In the genomic region with DNA sequence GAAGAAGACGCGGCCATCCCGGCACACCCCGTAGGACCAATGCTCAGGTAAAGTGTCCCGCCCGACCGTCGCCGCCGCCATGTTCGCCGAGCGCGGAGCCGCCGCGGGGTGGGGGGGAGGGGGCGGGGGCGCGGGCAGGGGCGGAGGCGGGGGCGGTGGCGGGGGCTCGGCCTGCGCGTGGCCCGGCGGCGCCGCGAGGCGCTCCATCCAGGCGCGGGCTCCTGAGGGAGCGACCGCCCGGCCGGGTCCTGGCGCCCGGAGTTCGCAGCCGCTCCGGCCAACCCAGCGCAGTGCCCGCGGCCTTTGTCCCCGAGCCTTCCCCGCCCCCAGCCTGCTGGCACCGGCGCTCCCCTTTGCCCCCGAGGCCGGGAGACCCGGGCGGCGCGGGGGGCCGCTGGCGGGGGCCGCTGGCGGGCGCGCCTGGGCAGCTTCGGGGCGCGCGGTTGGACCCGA, we compare ENCODE assay signal across 1 cellular context.
TF ChIP-seq lines count a peak whose summit lies in the region.

A gene with protein sequence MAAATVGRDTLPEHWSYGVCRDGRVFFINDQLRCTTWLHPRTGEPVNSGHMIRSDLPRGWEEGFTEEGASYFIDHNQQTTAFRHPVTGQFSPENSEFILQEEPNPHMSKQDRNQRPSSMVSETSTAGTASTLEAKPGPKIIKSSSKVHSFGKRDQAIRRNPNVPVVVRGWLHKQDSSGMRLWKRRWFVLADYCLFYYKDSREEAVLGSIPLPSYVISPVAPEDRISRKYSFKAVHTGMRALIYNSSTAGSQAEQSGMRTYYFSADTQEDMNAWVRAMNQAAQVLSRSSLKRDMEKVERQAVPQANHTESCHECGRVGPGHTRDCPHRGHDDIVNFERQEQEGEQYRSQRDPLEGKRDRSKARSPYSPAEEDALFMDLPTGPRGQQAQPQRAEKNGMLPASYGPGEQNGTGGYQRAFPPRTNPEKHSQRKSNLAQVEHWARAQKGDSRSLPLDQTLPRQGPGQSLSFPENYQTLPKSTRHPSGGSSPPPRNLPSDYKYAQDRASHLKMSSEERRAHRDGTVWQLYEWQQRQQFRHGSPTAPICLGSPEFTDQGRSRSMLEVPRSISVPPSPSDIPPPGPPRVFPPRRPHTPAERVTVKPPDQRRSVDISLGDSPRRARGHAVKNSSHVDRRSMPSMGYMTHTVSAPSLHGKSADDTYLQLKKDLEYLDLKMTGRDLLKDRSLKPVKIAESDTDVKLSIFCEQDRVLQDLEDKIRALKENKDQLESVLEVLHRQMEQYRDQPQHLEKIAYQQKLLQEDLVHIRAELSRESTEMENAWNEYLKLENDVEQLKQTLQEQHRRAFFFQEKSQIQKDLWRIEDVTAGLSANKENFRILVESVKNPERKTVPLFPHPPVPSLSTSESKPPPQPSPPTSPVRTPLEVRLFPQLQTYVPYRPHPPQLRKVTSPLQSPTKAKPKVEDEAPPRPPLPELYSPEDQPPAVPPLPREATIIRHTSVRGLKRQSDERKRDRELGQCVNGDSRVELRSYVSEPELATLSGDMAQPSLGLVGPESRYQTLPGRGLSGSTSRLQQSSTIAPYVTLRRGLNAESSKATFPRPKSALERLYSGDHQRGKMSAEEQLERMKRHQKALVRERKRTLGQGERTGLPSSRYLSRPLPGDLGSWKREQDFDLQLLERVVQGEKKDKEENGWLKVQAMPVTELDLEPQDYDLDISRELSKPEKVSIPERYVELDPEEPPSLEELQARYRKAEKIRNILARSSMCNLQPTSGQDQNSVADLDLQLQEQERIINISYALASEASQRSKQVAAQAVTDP (minus strand): TSS at position 94 of the 453 bp plus-strand sequence. CDS start 13 bp downstream, at position 81.

TF ChIP-seq in K562, 482 proteins besides CTCF, POLR2A, EP300 and RAD21:
- TF ChIP-seq, protein P1, sequence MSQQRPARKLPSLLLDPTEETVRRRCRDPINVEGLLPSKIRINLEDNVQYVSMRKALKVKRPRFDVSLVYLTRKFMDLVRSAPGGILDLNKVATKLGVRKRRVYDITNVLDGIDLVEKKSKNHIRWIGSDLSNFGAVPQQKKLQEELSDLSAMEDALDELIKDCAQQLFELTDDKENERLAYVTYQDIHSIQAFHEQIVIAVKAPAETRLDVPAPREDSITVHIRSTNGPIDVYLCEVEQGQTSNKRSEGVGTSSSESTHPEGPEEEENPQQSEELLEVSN (IDR thresholded peaks at IDR 0.05; ENCODE audit: borderline replicate concordance in 1 of 2, extremely low read depth in 1 of 2, insufficient read depth in 1 of 2, insufficient read length in 1 of 2, low read depth in 1 of 2, low read length in 1 of 2, poor library complexity in 1 of 2, severe bottlenecking in 1 of 2): peak in 1 of 2 experiments; percentile 25
- no peak for TF ChIP-seq SRSF3 (IDR thresholded peaks at IDR 0.05; ENCODE audit: insufficient read depth, low read length)
- TF ChIP-seq, protein P2, sequence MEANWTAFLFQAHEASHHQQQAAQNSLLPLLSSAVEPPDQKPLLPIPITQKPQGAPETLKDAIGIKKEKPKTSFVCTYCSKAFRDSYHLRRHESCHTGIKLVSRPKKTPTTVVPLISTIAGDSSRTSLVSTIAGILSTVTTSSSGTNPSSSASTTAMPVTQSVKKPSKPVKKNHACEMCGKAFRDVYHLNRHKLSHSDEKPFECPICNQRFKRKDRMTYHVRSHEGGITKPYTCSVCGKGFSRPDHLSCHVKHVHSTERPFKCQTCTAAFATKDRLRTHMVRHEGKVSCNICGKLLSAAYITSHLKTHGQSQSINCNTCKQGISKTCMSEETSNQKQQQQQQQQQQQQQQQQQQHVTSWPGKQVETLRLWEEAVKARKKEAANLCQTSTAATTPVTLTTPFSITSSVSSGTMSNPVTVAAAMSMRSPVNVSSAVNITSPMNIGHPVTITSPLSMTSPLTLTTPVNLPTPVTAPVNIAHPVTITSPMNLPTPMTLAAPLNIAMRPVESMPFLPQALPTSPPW (CRISPR knock-in tag; IDR thresholded peaks at IDR 0.05): peak; percentile 50
- no peak for TF ChIP-seq KLF1 (tag; IDR thresholded peaks at IDR 0.05)
- TF ChIP-seq ZC3H4 (CRISPR knock-in tag; IDR thresholded peaks at IDR 0.05; ENCODE audit: borderline replicate concordance): no peak
- TF ChIP-seq, protein P3, sequence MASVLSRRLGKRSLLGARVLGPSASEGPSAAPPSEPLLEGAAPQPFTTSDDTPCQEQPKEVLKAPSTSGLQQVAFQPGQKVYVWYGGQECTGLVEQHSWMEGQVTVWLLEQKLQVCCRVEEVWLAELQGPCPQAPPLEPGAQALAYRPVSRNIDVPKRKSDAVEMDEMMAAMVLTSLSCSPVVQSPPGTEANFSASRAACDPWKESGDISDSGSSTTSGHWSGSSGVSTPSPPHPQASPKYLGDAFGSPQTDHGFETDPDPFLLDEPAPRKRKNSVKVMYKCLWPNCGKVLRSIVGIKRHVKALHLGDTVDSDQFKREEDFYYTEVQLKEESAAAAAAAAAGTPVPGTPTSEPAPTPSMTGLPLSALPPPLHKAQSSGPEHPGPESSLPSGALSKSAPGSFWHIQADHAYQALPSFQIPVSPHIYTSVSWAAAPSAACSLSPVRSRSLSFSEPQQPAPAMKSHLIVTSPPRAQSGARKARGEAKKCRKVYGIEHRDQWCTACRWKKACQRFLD (CRISPR knock-in tag; IDR thresholded peaks at IDR 0.05): no peak
- no peak for TF ChIP-seq STAT5A (IDR thresholded peaks at IDR 0.05; ENCODE audit: borderline replicate concordance, low read length)
- TF ChIP-seq, protein P4, sequence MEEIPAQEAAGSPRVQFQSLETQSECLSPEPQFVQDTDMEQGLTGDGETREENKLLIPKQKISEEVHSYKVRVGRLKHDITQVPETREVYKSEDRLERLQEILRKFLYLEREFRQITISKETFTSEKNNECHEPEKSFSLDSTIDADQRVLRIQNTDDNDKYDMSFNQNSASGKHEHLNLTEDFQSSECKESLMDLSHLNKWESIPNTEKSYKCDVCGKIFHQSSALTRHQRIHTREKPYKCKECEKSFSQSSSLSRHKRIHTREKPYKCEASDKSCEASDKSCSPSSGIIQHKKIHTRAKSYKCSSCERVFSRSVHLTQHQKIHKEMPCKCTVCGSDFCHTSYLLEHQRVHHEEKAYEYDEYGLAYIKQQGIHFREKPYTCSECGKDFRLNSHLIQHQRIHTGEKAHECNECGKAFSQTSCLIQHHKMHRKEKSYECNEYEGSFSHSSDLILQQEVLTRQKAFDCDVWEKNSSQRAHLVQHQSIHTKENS (CRISPR knock-in tag; IDR thresholded peaks at IDR 0.05): no peak
TF ChIP-seq in K562: peak in this region for 2.
